27 cellular contexts compared by ENCODE assay signal in genomic region chr12:94620611-94621010, GRCh38. TPM values are rescaled to one million over a fixed set of nuclear protein-coding genes. Genes with fewer than 3 reads are reported as not detected.
DNase-seq lines count a peak whose midpoint lies in the region; ATAC-seq and TF ChIP-seq lines count a peak whose summit lies in the region.
"Had no signal": no experiment of that assay in that cellular context is flagged by ENCODE, and none has a peak within 500 bp of the region (broad histone marks: within the 10 kb centered on the region; RNA-seq: fewer than 3 reads in every experiment).

No MANE protein-coding gene starts in this region.

- H2AFZ ChIP-seq in mesenchymal stem cell (ENCODE audit: low read depth, low read length), result no peak overlapping the region

- H3K4me1 ChIP-seq in mesenchymal stem cell (ENCODE audit: control insufficient read depth, insufficient read depth, low read depth, low read length), result peaks cover 26% of the 10 kb centered on the region
- peaks cover 19 to 39% (median 33%) of the 10 kb centered on the region in 4 donors for H3K4me1 ChIP-seq in transverse colon

- H3K4ac ChIP-seq in mesenchymal stem cell (ENCODE audit: low read depth in 1 of 2, low read length in 2 of 2), result no peak overlapping the region

- H3K27me3 ChIP-seq in mesenchymal stem cell (ENCODE audit: control insufficient read depth in 1 of 2, insufficient read depth in 1 of 2, low read length in 2 of 2) (no peaks in the 10 kb centered on the region), transverse colon (no peaks in the 10 kb centered on the region)
- H3K27me3 ChIP-seq: heart left ventricle, tibial artery had no signal

- H4K8ac ChIP-seq in mesenchymal stem cell (ENCODE audit: low read length), result no peak overlapping the region

- no peak overlapping the region for H2BK15ac ChIP-seq in mesenchymal stem cell (ENCODE audit: low read depth, poor library complexity, severe bottlenecking)

- no peak overlapping the region for H3K9ac ChIP-seq in mesenchymal stem cell (ENCODE audit: low read length)

- no peak overlapping the region for H2BK5ac ChIP-seq in mesenchymal stem cell (ENCODE audit: low read depth, low read length, poor library complexity, severe bottlenecking)

- H3K4me1 Mint-ChIP-seq in activated CD8-positive, alpha-beta T cell treated with anti-CD3 and anti-CD28 coated beads for 36 hours (ENCODE audit: low read depth), result peaks cover 24% of the 10 kb centered on the region

- no CpG with 5 or more reads among the region's 3 CpGs for WGBS in mesenchymal stem cell
- WGBS in transverse colon (ENCODE audit: low coverage in 1 of 2), 2 donors, result 44 to 60% methylated on average over 1 to 3 of the region's 3 CpGs

- intact Hi-C loops in transverse colon (cut with DNase I; ENCODE audit: low total_unique reads), result no loop called here
- intact Hi-C loops in activated CD8-positive, alpha-beta T cell treated with anti-CD3 and anti-CD28 coated beads for 36 hours (cut with micrococcal nuclease), result no loop called here

- H3K4me2 ChIP-seq in mesenchymal stem cell (ENCODE audit: low read length, poor library complexity, severe bottlenecking), result no peak overlapping the region

- H3K4me3 ChIP-seq in mesenchymal stem cell (ENCODE audit: insufficient read depth in 1 of 2, low read depth in 1 of 2, low read length in 2 of 2) (no peak overlapping the region), transverse colon (no peak overlapping the region)
- H3K4me3 ChIP-seq: coronary artery, prostate gland, tibial artery had no signal

- no peak overlapping the region for H3K14ac ChIP-seq in mesenchymal stem cell (ENCODE audit: low read length in 2 of 2)

- H4K91ac ChIP-seq in mesenchymal stem cell (ENCODE audit: low read length), result no peak overlapping the region

- no peak overlapping the region for H3K23ac ChIP-seq in mesenchymal stem cell (ENCODE audit: low read length in 2 of 2)

- H2BK12ac ChIP-seq in mesenchymal stem cell (ENCODE audit: low read length in 2 of 2), result no peak overlapping the region

- CTCF ChIA-PET in activated CD8-positive, alpha-beta T cell treated with anti-CD3 and anti-CD28 coated beads for 36 hours (lab: Charles Lee), result interaction anchor here (0.6 to 2.4 kb wide), 3 partner anchors 11 to 486 kb away, joined by 3 to 8 read pairs (median 4); no protein-coding TSS in a partner anchor

- H3K27ac Mint-ChIP-seq in activated CD8-positive, alpha-beta T cell treated with anti-CD3 and anti-CD28 coated beads for 36 hours, result no peak overlapping the region
- H3K27ac Mint-ChIP-seq: activated naive CD4-positive, alpha-beta T cell treated with anti-CD3 and anti-CD28 coated beads, Interleukin-2, amount 50 U/mL, for 24 hours had no signal

- H3K18ac ChIP-seq in mesenchymal stem cell (ENCODE audit: low read depth in 1 of 2, low read length in 2 of 2), result no peak overlapping the region

- H3K36me3 ChIP-seq in mesenchymal stem cell (ENCODE audit: control insufficient read depth in 1 of 2, insufficient read depth in 2 of 2, low read depth in 1 of 2, low read length in 2 of 2) (no peaks in the 10 kb centered on the region), transverse colon (no peaks in the 10 kb centered on the region)
- H3K36me3 ChIP-seq: heart left ventricle, prostate gland, tibial artery had no signal

- peak; percentile 42 for ATAC-seq in GM18907 (IDR thresholded peaks at IDR 0.05; ENCODE audit: unreplicated experiment)
- no peak for ATAC-seq in activated CD8-positive, alpha-beta T cell treated with anti-CD3 and anti-CD28 coated beads for 36 hours
- ATAC-seq: heart left ventricle had no signal

- in situ Hi-C loops in transverse colon (cut with MboI; ENCODE audit: low pct_ligation_motif_present in 1 of 4, low pct_unique_long_range_greater_than_20kb in 1 of 4, low sequenced_read_pairs in 3 of 4), result no loop called here

- H3K9me3 ChIP-seq in mesenchymal stem cell (ENCODE audit: control insufficient read depth, low read length) (no peaks in the 10 kb centered on the region), transverse colon (no peaks in the 10 kb centered on the region)
- H3K9me3 ChIP-seq: heart left ventricle, prostate gland, tibial artery had no signal

- H3K36me3 Mint-ChIP-seq in activated CD8-positive, alpha-beta T cell treated with anti-CD3 and anti-CD28 coated beads for 36 hours (ENCODE audit: low read depth), result no peaks in the 10 kb centered on the region
- H3K36me3 Mint-ChIP-seq: activated naive CD4-positive, alpha-beta T cell treated with anti-CD3 and anti-CD28 coated beads, Interleukin-2, amount 50 U/mL, for 24 hours had no signal

- H2BK120ac ChIP-seq in mesenchymal stem cell (ENCODE audit: low read depth, low read length), result no peak overlapping the region

- POLR2A ChIA-PET in activated CD8-positive, alpha-beta T cell treated with anti-CD3 and anti-CD28 coated beads for 36 hours (lab: Charles Lee), result interaction anchor here (1.5 kb wide), 1 partner anchor 24 kb away, joined by 5 read pairs; no protein-coding TSS in a partner anchor

- peaks cover 2% of the 10 kb centered on the region for H3K9me3 Mint-ChIP-seq in activated CD8-positive, alpha-beta T cell treated with anti-CD3 and anti-CD28 coated beads for 36 hours
- H3K9me3 Mint-ChIP-seq: activated B cell treated with CpG ODN at 0.5 μM for 24 hours; activated naive CD4-positive, alpha-beta T cell treated with anti-CD3 and anti-CD28 coated beads, Interleukin-2, amount 50 U/mL, for 24 hours; activated T-helper 1 cell treated with anti-CD3 and anti-CD28 coated beads, Interleukin-12 subunit alpha, Interleukin-12 subunit beta, Interleukin-2, Interleukin-4 antibody, amounts not matched to agents 30 ng/mL and 10 ng/mL and 1 ng/mL, durations not matched to agents 14 hours and 24 hours and 36 hours had no signal

- H3K27ac ChIP-seq in mesenchymal stem cell (ENCODE audit: low read length, poor library complexity, severe bottlenecking) (peak overlapping the region; percentile 79), transverse colon (peak overlapping the region in 3 of 4 donors; percentile 17 to 42 (median 36))
- H3K27ac ChIP-seq: coronary artery, HL-60, prostate gland, tibial artery had no signal

- no peaks in the 10 kb centered on the region for H3K27me3 Mint-ChIP-seq in activated CD8-positive, alpha-beta T cell treated with anti-CD3 and anti-CD28 coated beads for 36 hours
- H3K27me3 Mint-ChIP-seq: activated B cell treated with CpG ODN at 0.5 μM for 24 hours; activated naive CD4-positive, alpha-beta T cell treated with anti-CD3 and anti-CD28 coated beads, Interleukin-2, amount 50 U/mL, for 24 hours had no signal

- peaks cover 10% of the 10 kb centered on the region for H3K79me1 ChIP-seq in mesenchymal stem cell (replicated peaks; ENCODE audit: low read length, poor library complexity, severe bottlenecking)

- DNase-seq in SW480 (ENCODE audit: low spot score) (peak; percentile 18), mesenchymal stem cell (no peak), transverse colon (no peak), NCI-H524 treated with DMSO at 0.1 percent for 48 hours (lab: John Stamatoyannopoulos, UW) (no peak), NCI-H748 (lab: John Stamatoyannopoulos, UW; ENCODE audit: unreplicated experiment) (no peak)
- DNase-seq in activated CD8-positive, alpha-beta T cell treated with anti-CD3 and anti-CD28 coated beads for 36 hours, result no peak
- DNase-seq: activated B cell treated with CpG ODN at 0.5 μM for 24 hours; activated CD4-positive, alpha-beta T cell treated with anti-CD3 and anti-CD28 coated beads, Interleukin-2, amount 50 U/mL, for 1 hour; anterior cingulate cortex; C1 segment of cervical spinal cord; COR-L47; DND-41; effector memory CD4-positive, alpha-beta T cell; foreskin fibroblast; heart left ventricle; Karpas-422; NCI-H1694; NCI-H2171; NCI-H510A treated with DMSO at 0.1 percent for 48 hours; NK-92 treated with Interleukin-12 subunit alpha and Interleukin-12 subunit beta, amount 100 ng/mL, for 24 hours; tibial artery had no signal

- TF ChIP-seq POLR2A in transverse colon (IDR thresholded peaks at IDR 0.05), result no peak

- no peak for TF ChIP-seq EP300 in transverse colon (IDR thresholded peaks at IDR 0.05; ENCODE audit: low read depth)

- no peak overlapping the region for H2AK5ac ChIP-seq in mesenchymal stem cell (ENCODE audit: low read length, severe bottlenecking)

- no peak overlapping the region for H3K4me3 Mint-ChIP-seq in activated CD8-positive, alpha-beta T cell treated with anti-CD3 and anti-CD28 coated beads for 36 hours

- no peak for TF ChIP-seq CTCF in transverse colon (IDR thresholded peaks at IDR 0.05)
- TF ChIP-seq CTCF in activated CD8-positive, alpha-beta T cell treated with anti-CD3 and anti-CD28 coated beads for 36 hours (IDR thresholded peaks at IDR 0.05), result no peak

RNA-seq across cellular contexts. Expression of gene TMCC3, which starts 29.7 kb away (rescaled TPM):
- 0.11 TPM for polyA plus RNA-seq in mesenchymal stem cell (2013, experiment 1 of 2)
- polyA plus RNA-seq in mesenchymal stem cell (2013, experiment 2 of 2), result 0.10 TPM
- total RNA-seq in transverse colon, result 10 to 100 TPM in 3 of 4 donors, 1 to 10 TPM in 1; 6.4 to 79.3 (median 65.9) TPM
- under 1 TPM; 0.11 to 0.25 TPM for total RNA-seq in activated CD8-positive, alpha-beta T cell treated with anti-CD3 and anti-CD28 coated beads for 36 hours

Comparison
In these comparisons a context has a peak if more than half of its experiments do, and no peak if none do; other contexts are left out.
1. RNA of gene TMCC3, which starts 29.7 kb away (total RNA-seq): 6.4 to 79.3 TPM in transverse colon; 0.11 to 0.25 TPM in activated CD8-positive, alpha-beta T cell treated with anti-CD3 and anti-CD28 coated beads for 36 hours; every median in the first group is over 4 times any median in the second.